In genomic region chr3:17221529-17221928, GRCh38 we compare ENCODE assay signal across 25 cellular contexts.
"Had no signal": no experiment of that assay in that cellular context is flagged by ENCODE, and none has a peak within 500 bp of the region (broad histone marks: within the 10 kb centered on the region; RNA-seq: fewer than 3 reads in every experiment).

No MANE protein-coding gene starts in this region.

- FAIRE-seq: islet of Langerhans, keratinocyte had no signal

- ATAC-seq: effector memory CD8-positive, alpha-beta T cell; esophagus mucosa; gastrocnemius medialis; heart right ventricle; left cardiac atrium; left lung; left ventricle myocardium superior; lower lobe of right lung; mucosa of descending colon had no signal

- H3K4me3 ChIP-seq: colonic mucosa, esophagus squamous epithelium, gastrocnemius medialis, heart right ventricle, left lung, lower lobe of right lung, mucosa of descending colon had no signal

- H3K27me3 ChIP-seq: colonic mucosa, esophagus squamous epithelium, gastrocnemius medialis, heart right ventricle, left lung had no signal

- H3K4me1 ChIP-seq: colonic mucosa, esophagus squamous epithelium, gastrocnemius medialis, heart right ventricle, left lung, lower lobe of right lung had no signal

- H3K27ac ChIP-seq: colonic mucosa, epithelial cell of prostate, esophagus squamous epithelium, gastrocnemius medialis, heart right ventricle, left lung, lower lobe of right lung had no signal

- DNase-seq: colonic mucosa; cortex of kidney; effector CD8-positive, alpha-beta T cell; effector memory CD8-positive, alpha-beta T cell; endodermal cell; erythroblast; esophagus squamous epithelium; foreskin fibroblast; foreskin melanocyte; gastrocnemius medialis; glutamatergic neuron; head of caudate nucleus; heart right ventricle; hippocampal formation; left cardiac atrium; left lung; left ventricle myocardium superior; lower lobe of right lung; mesenchymal stem cell; mucosa of descending colon; naive B cell had no signal

- H3K9me3 ChIP-seq: colonic mucosa, esophagus squamous epithelium, gastrocnemius medialis, lower lobe of right lung, mucosa of descending colon had no signal

- H3K36me3 ChIP-seq: colonic mucosa, gastrocnemius medialis, left lung, lower lobe of right lung had no signal
